1 cellular context compared by ENCODE assay signal in the genomic region with DNA sequence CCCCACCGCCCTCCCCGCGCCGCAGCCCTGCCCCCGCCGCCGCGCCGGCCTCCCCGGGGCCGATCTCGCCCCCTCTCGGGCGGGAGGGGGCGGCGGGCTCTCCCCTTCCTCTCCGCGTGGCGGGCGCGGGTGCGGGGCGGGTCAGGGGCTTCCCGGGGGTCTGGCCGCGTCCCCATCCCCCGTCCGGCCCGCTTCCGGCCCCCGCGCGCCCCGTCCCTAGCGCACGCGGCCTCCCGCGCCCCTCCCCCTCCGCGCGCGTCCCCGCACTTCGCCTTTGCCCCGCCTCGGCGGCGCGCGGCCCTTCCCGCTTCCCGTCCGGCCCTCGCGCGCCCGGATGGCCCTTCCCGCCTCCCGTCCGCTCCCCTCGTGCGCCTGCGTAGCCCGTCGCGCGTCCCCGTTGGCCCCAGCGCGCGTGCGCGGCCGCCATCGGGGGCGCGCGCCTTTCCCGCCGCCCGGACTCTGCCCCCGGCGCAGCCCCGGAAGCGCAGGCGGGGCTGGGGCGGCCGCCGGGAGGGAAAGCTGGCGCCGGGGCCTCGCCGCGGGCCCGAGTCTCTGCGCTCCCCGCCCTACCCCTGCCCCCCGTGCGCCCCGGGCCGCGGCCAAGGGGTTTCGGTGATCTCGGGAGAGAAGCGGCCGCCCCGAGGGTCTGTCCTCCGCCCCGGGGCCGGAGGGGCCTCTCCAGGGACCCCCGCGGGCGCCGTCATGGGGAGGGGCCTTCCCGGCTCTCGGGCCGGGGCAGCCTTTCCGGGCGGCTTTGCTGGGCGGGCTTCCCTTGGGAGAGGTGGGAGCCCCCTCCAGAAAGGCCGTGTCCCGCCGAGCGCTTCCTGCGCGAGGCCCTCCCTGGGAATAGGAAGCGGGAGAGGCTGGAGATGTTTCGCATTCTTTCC.
A peak's percentile ranks its signal among the peaks of the same experiment; 100 is the strongest.
TF ChIP-seq lines count a peak whose summit lies in the region.

No MANE protein-coding gene starts in this region.

TF ChIP-seq in H1, 55 proteins besides CTCF, POLR2A, EP300 and RAD21:
- TF ChIP-seq NRF1 (IDR thresholded peaks at IDR 0.05; ENCODE audit: low read depth, low read length), result peak; percentile 77
- peak; percentile 27; the same call in 1 of the 2 replicates for TF ChIP-seq CREB1 (IDR thresholded peaks at IDR 0.05)
- TF ChIP-seq TAF7 (optimal IDR thresholded peaks at IDR 0.05; ENCODE audit: borderline replicate concordance, low read depth, low read length), result no peak
- TF ChIP-seq, protein P1, sequence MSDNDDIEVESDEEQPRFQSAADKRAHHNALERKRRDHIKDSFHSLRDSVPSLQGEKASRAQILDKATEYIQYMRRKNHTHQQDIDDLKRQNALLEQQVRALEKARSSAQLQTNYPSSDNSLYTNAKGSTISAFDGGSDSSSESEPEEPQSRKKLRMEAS (IDR thresholded peaks at IDR 0.05), result peak; percentile 81
- TF ChIP-seq POLR2AphosphoS5 (IDR thresholded peaks at IDR 0.05; ENCODE audit: low read depth, low read length), result peak; percentile 49; the same call in 1 of the 2 replicates
- TF ChIP-seq, protein P2, sequence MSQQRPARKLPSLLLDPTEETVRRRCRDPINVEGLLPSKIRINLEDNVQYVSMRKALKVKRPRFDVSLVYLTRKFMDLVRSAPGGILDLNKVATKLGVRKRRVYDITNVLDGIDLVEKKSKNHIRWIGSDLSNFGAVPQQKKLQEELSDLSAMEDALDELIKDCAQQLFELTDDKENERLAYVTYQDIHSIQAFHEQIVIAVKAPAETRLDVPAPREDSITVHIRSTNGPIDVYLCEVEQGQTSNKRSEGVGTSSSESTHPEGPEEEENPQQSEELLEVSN (IDR thresholded peaks at IDR 0.05), result peak; percentile 58
- TF ChIP-seq SP4 (IDR thresholded peaks at IDR 0.05; ENCODE audit: low read length), result no peak
- peak; percentile 78; the same call in 1 of the 2 replicates for TF ChIP-seq PHF8 (conservative IDR thresholded peaks at IDR 0.05; ENCODE audit: low read depth, low read length)
- TF ChIP-seq FOSL1 (IDR thresholded peaks at IDR 0.05; ENCODE audit: insufficient read depth, low read depth, low read length), result no peak
- TF ChIP-seq SUZ12 (IDR thresholded peaks at IDR 0.05; ENCODE audit: low read length), result no peak
- no peak for TF ChIP-seq RNF2 (IDR thresholded peaks at IDR 0.05; ENCODE audit: borderline replicate concordance, low read depth, low read length, missing control alignments, poor library complexity, severe bottlenecking)
TF ChIP-seq in H1: peak in this region for 6.
